1 cellular context compared by ENCODE assay signal in genomic region chr2:215828528-215829184, GRCh38.
TF ChIP-seq lines count a peak whose summit lies in the region.

No MANE protein-coding gene starts in this region.

TF ChIP-seq in GM23338, 12 proteins besides CTCF, POLR2A, EP300 and RAD21 (continued from another document):
- TF ChIP-seq ZNF462 (CRISPR knock-in tag; IDR thresholded peaks at IDR 0.05): no peak
- no peak for TF ChIP-seq REST (IDR thresholded peaks at IDR 0.05; ENCODE audit: unreplicated experiment)
- TF ChIP-seq EZH2phosphoT487 (IDR thresholded peaks at IDR 0.05; ENCODE audit: unreplicated experiment): no peak
- TF ChIP-seq ZNF114 (CRISPR knock-in tag; IDR thresholded peaks at IDR 0.05): no peak
- no peak for TF ChIP-seq NANOG (IDR thresholded peaks at IDR 0.05; ENCODE audit: borderline replicate concordance)
- TF ChIP-seq POLR2AphosphoS5 (IDR thresholded peaks at IDR 0.05; ENCODE audit: low read depth): no peak
